In the genomic region with DNA sequence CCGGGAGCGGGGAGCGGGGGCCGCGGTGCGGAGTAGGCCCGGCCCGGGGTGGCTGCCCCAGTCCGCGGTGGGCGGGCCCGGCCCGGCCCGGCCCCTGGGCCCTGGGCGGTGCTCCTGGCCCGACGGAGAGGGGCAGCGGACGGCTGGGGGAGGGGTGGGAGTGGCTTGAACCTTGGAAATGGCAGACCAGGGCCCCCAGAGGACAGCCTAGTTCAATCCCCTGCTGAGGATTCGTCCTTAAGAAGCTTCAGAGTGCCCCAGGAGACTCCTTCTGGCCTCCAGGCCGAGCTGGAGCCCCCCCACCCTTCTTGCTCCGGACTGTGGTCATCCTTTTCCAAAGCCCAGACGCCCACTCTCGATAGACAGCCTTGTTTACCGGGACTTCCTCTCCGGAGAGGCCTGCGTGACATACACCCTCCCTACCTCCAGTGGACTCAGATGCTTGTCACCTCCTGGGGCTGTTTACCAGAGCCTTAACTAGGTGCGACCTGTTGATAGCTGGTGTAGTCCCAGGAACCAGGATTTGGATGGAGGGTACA, we compare ENCODE assay signal across 8 cellular contexts. TPM values are rescaled to one million over a fixed set of nuclear protein-coding genes. Genes with fewer than 3 reads are reported as not detected.
DNase-seq lines count a peak whose midpoint lies in the region; ATAC-seq and TF ChIP-seq lines count a peak whose summit lies in the region.

No MANE protein-coding gene starts in this region.

- TF ChIP-seq CTCF in GM20000 (IDR thresholded peaks at IDR 0.05; ENCODE audit: extremely low read depth, missing control alignments) (no peak), breast epithelium (IDR thresholded peaks at IDR 0.05) (no peak), smooth muscle cell (IDR thresholded peaks at IDR 0.05; ENCODE audit: borderline replicate concordance, insufficient read depth, poor library complexity, severe bottlenecking) (no peak)

- H3K4me1 ChIP-seq in breast epithelium, result peaks cover 6 to 14% of the 10 kb centered on the region in 2 donors
- peaks cover 10% of the 10 kb centered on the region for H3K4me1 ChIP-seq in smooth muscle cell (ENCODE audit: low read depth)

- peak; percentile 46 for ATAC-seq in HG03571 (IDR thresholded peaks at IDR 0.05; ENCODE audit: unreplicated experiment)

- TF ChIP-seq POLR2A in breast epithelium (IDR thresholded peaks at IDR 0.05), result no peak

- intact Hi-C loops in breast epithelium (cut with DNase I; ENCODE audit: low total_unique reads), result loop anchor here (2.0 kb wide), 1 partner anchor 61 kb away; the partner anchor contains the start of gene NFATC4

- H3K4me3 ChIP-seq in breast epithelium (peak overlapping the region; percentile 65 to 94 (median 91)), smooth muscle cell (peak overlapping the region; percentile 81)

- peak overlapping the region; percentile 96 for H3K4me2 ChIP-seq in smooth muscle cell

- H4K20me1 ChIP-seq in smooth muscle cell (ENCODE audit: low read depth), result peaks cover 27% of the 10 kb centered on the region

- H3K79me2 ChIP-seq in smooth muscle cell (ENCODE audit: low read depth), result peaks cover 22% of the 10 kb centered on the region

- peaks cover 12% of the 10 kb centered on the region for H3F3A ChIP-seq in smooth muscle cell (ENCODE audit: low read depth)

- H2AFZ ChIP-seq in smooth muscle cell (ENCODE audit: low read depth), result no peak overlapping the region

- peak overlapping the region; percentile 96 to 100 for H3K27ac ChIP-seq in breast epithelium
- peak overlapping the region; percentile 96 for H3K27ac ChIP-seq in smooth muscle cell (ENCODE audit: low read depth)

- peak overlapping the region; percentile 99 for H3K9ac ChIP-seq in smooth muscle cell (ENCODE audit: low read depth)

- H3K27me3 ChIP-seq in breast epithelium, result no peaks in the 10 kb centered on the region
- H3K27me3 ChIP-seq in smooth muscle cell (ENCODE audit: low read depth), result no peaks in the 10 kb centered on the region

- DNase-seq in Daoy (ENCODE audit: low read depth) (peak; percentile 82), GM20000 (ENCODE audit: low spot score) (peak; percentile 89), SW 1271 (lab: John Stamatoyannopoulos, UW) (peak; percentile 41 to 74), breast epithelium (ENCODE audit: low spot score in 2 of 2) (peak in 1 of 2 donors; percentile 61), iPS-NIHi7 (ENCODE audit: extremely low spot score) (peak; percentile 84), smooth muscle cell (lab: John Stamatoyannopoulos, UW; ENCODE audit: unreplicated experiment) (peak; percentile 90), NCI-H1930 (lab: John Stamatoyannopoulos, UW) (no peak)

- WGBS in smooth muscle cell (ENCODE audit: low lambda C conversion rate), result under 1% methylated on average over 8 of the region's 28 CpGs

- no peaks in the 10 kb centered on the region for H3K9me3 ChIP-seq in breast epithelium
- no peaks in the 10 kb centered on the region for H3K9me3 ChIP-seq in smooth muscle cell (replicated peaks; ENCODE audit: low read depth)

- H3K36me3 ChIP-seq in breast epithelium (no peaks in the 10 kb centered on the region), smooth muscle cell (ENCODE audit: low read depth) (no peaks in the 10 kb centered on the region)

RNA-seq across cellular contexts. Expression of gene KHNYN, which starts 0.5 kb away (rescaled TPM):
- 22.4 and 29.4 TPM in 2 replicates for total RNA-seq in Daoy (2014; rRNA removed; shearing (Covaris generic))
- total RNA-seq in breast epithelium, result 10 to 100 TPM; 48.5 to 68.1 (median 63.9) TPM
- total RNA-seq in smooth muscle cell, result 43.1 and 55.7 TPM in 2 replicates
- polyA plus RNA-seq in smooth muscle cell, result 28.2 and 34.8 TPM in 2 replicates

RNA-seq across cellular contexts. Expression of gene CBLN3, which starts 0.7 kb away (rescaled TPM):
- not detected in 2 replicates for total RNA-seq in Daoy (2014; rRNA removed; shearing (Covaris generic))
- total RNA-seq in breast epithelium, result 1 to 10 TPM; 1.6 to 3.8 (median 2.3) TPM
- total RNA-seq in smooth muscle cell, result 1.1 and 3.0 TPM in 2 replicates
- 1.6 and 2.5 TPM in 2 replicates for polyA plus RNA-seq in smooth muscle cell

RNA-seq across cellular contexts. Expression of gene SDR39U1, which starts 12.4 kb away (rescaled TPM):
- 9.3 and 10.0 TPM in 2 replicates for total RNA-seq in Daoy (2014; rRNA removed; shearing (Covaris generic))
- total RNA-seq in breast epithelium (10 to 100 TPM; 42.1 to 63.4 (median 53.4) TPM), smooth muscle cell (20.9 and 21.6 TPM in 2 replicates)
- polyA plus RNA-seq in smooth muscle cell, result 62.6 and 78.8 TPM in 2 replicates

RNA-seq across cellular contexts. Expression of gene NYNRIN, which starts 31.4 kb away (rescaled TPM):
- 0.33 and 0.57 TPM in 2 replicates for total RNA-seq in Daoy (2014; rRNA removed; shearing (Covaris generic))
- total RNA-seq in breast epithelium, result 1 to 10 TPM; 6.4 to 8.2 (median 7.7) TPM
- total RNA-seq in smooth muscle cell, result 38.0 and 41.1 TPM in 2 replicates
- 29.5 and 30.3 TPM in 2 replicates for polyA plus RNA-seq in smooth muscle cell

Comparison
In these comparisons a context has a peak if more than half of its experiments do, and no peak if none do; other contexts are left out.
1. DNase-seq: peak in Daoy (single experiment), GM20000 (single experiment), SW 1271 (2 of 2), iPS-NIHi7 (single experiment) and smooth muscle cell (single experiment); none in NCI-H1930 (0 of 2).